In the genomic region with DNA sequence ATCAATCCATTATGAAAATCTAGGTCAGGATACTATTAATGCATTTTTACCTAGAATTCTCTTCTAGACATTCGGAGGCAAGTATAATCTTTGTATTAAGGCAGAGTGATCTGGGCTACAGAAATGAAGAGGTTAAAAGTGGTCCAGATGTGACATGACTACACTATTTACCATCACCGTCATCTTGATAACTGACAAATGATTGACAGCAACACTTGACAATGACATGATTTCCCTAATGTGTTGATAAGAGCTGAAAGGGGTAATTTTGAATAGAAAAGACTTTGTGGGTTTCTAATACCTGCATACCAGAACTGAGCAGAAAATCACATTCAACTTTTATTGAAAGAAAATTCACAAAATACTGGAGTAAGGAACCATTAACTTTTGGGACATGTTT, we compare ENCODE assay signal across 28 cellular contexts.
"Had no signal": no experiment of that assay in that cellular context is flagged by ENCODE, and none has a peak within 500 bp of the region (broad histone marks: within the 10 kb centered on the region; RNA-seq: fewer than 3 reads in every experiment).

No MANE protein-coding gene starts in this region.

- H3K36me3 Mint-ChIP-seq: stimulated activated effector memory CD8-positive, alpha-beta T cell treated with anti-CD3 and anti-CD28 coated beads, Interleukin-12 subunit alpha, Interleukin-12 subunit beta, amount 100 ng/mL, for 72 hours; stimulated activated memory B cell treated with anti-CD40 and anti-IgM and Interleukin-4, amounts not matched to agents 10 μg/mL and 1 μg/mL and 100 μg/mL, for 72 hours; stimulated activated naive B cell treated with anti-CD40 and anti-IgM and Interleukin-4, amounts not matched to agents 10 μg/mL and 1 μg/mL and 100 μg/mL, for 72 hours; type B pancreatic cell had no signal

- H3K36me3 ChIP-seq: stomach, suprapubic skin, thoracic aorta, thyroid gland, tibial artery, tibial nerve, transverse colon, upper lobe of left lung, upper lobe of right lung, uterus, vagina had no signal

- H3K4me1 Mint-ChIP-seq: stimulated activated effector memory CD8-positive, alpha-beta T cell treated with anti-CD3 and anti-CD28 coated beads, Interleukin-12 subunit alpha, Interleukin-12 subunit beta, amount 100 ng/mL, for 72 hours; stimulated activated memory B cell treated with anti-CD40 and anti-IgM and Interleukin-4, amounts not matched to agents 10 μg/mL and 1 μg/mL and 100 μg/mL, for 72 hours; stimulated activated naive B cell treated with anti-CD40 and anti-IgM and Interleukin-4, amounts not matched to agents 10 μg/mL and 1 μg/mL and 100 μg/mL, for 72 hours; stimulated activated naive CD8-positive, alpha-beta T cell treated with anti-CD3 and anti-CD28 coated beads, Interleukin-15, amount 100 ng/mL, for 72 hours had no signal

- H3K9me3 Mint-ChIP-seq: stimulated activated naive CD8-positive, alpha-beta T cell treated with anti-CD3 and anti-CD28 coated beads, Interleukin-15, amount 100 ng/mL, for 72 hours had no signal

- DNase-seq: stimulated activated CD4-positive, alpha-beta T cell treated with anti-CD3 and anti-CD28 coated beads, Interleukin-2, amount 100 ng/mL, for 48 hours; stimulated activated CD4-positive, alpha-beta T cell treated with anti-CD3 and anti-CD28 coated beads, Interleukin-4, amount 100 ng/mL, for 1 hour; stimulated activated CD4-positive, alpha-beta T cell treated with anti-CD3 and anti-CD28 coated beads, Interleukin-4, amount 100 ng/mL, for 24 hours; stimulated activated CD4-positive, alpha-beta T cell treated with anti-CD3 and anti-CD28 coated beads, Interleukin-4, amount 100 ng/mL, for 4 hours; stimulated activated CD8-positive, alpha-beta memory T cell treated with anti-CD3 and anti-CD28 coated beads, Interleukin-4, amount 100 ng/mL, for 48 hours; stimulated activated naive B cell treated with anti-CD40 and anti-IgM and Interleukin-4, amounts not matched to agents 10 μg/mL and 1 μg/mL and 100 μg/mL, for 72 hours; stimulated activated naive CD4-positive, alpha-beta T cell; stimulated activated naive CD4-positive, alpha-beta T cell treated with Interleukin-2 at 50 U/mL for 16 hours; stimulated activated naive CD8-positive, alpha-beta T cell treated with anti-CD3 and anti-CD28 coated beads, Interleukin-15, amount 100 ng/mL, for 72 hours; stimulated activated naive CD8-positive, alpha-beta T cell treated with anti-CD3 and anti-CD28 coated beads, Interleukin-15, Interleukin-2, amounts not matched to agents 100 U/mL and 50 U/mL, for 24 hours; stomach; substantia nigra; testis; thyroid gland; tibial artery; transverse colon; trophoblast cell; upper lobe of left lung; upper lobe of right lung; uterus had no signal

- H3K9me3 ChIP-seq: suprapubic skin, testis, thoracic aorta, thyroid gland, tibial artery, tibial nerve, transverse colon, upper lobe of left lung, upper lobe of right lung, uterus, vagina had no signal

- H3K27ac ChIP-seq: stomach, suprapubic skin, testis, thoracic aorta, thyroid gland, tibial artery, tibial nerve, transverse colon, upper lobe of left lung, upper lobe of right lung, uterus, vagina had no signal

- H3K4me3 Mint-ChIP-seq: stimulated activated effector memory CD8-positive, alpha-beta T cell treated with anti-CD3 and anti-CD28 coated beads, Interleukin-12 subunit alpha, Interleukin-12 subunit beta, amount 100 ng/mL, for 72 hours; stimulated activated memory B cell treated with anti-CD40 and anti-IgM and Interleukin-4, amounts not matched to agents 10 μg/mL and 1 μg/mL and 100 μg/mL, for 72 hours; stimulated activated naive B cell treated with anti-CD40 and anti-IgM and Interleukin-4, amounts not matched to agents 10 μg/mL and 1 μg/mL and 100 μg/mL, for 72 hours; stimulated activated naive CD8-positive, alpha-beta T cell treated with anti-CD3 and anti-CD28 coated beads, Interleukin-15, amount 100 ng/mL, for 72 hours; stimulated activated naive CD8-positive, alpha-beta T cell treated with anti-CD3 and anti-CD28 coated beads, Interleukin-15, Interleukin-2, amounts not matched to agents 100 ng/mL and 50 ng/mL, for 24 hours; type B pancreatic cell had no signal

- H3K4me1 ChIP-seq: stomach, suprapubic skin, testis, thyroid gland, tibial artery, tibial nerve, transverse colon, upper lobe of left lung, upper lobe of right lung, uterus, vagina had no signal

- ATAC-seq: stimulated activated effector memory CD8-positive, alpha-beta T cell treated with anti-CD3 and anti-CD28 coated beads, Interleukin-12 subunit alpha, Interleukin-12 subunit beta, amount 100 ng/mL, for 72 hours; stimulated activated memory B cell treated with anti-CD40 and anti-IgM and Interleukin-4, amounts not matched to agents 10 μg/mL and 1 μg/mL and 100 μg/mL, for 72 hours; stimulated activated naive B cell treated with anti-CD40 and anti-IgM and Interleukin-4, amounts not matched to agents 10 μg/mL and 1 μg/mL and 100 μg/mL, for 72 hours; stimulated activated naive CD8-positive, alpha-beta T cell treated with anti-CD3 and anti-CD28 coated beads, Interleukin-15, amount 100 ng/mL, for 72 hours; stimulated activated naive CD8-positive, alpha-beta T cell treated with anti-CD3 and anti-CD28 coated beads, Interleukin-15, Interleukin-2, amounts not matched to agents 100 U/mL and 50 U/mL, for 24 hours; upper lobe of right lung had no signal

- H3K27me3 ChIP-seq: stomach, suprapubic skin, testis, thyroid gland, tibial artery, tibial nerve, transverse colon, upper lobe of left lung, upper lobe of right lung, uterus, vagina had no signal

- H3K27me3 Mint-ChIP-seq: stimulated activated memory B cell treated with anti-CD40 and anti-IgM and Interleukin-4, amounts not matched to agents 10 μg/mL and 1 μg/mL and 100 μg/mL, for 72 hours; stimulated activated naive B cell treated with anti-CD40 and anti-IgM and Interleukin-4, amounts not matched to agents 10 μg/mL and 1 μg/mL and 100 μg/mL, for 72 hours; stimulated activated naive CD8-positive, alpha-beta T cell treated with anti-CD3 and anti-CD28 coated beads, Interleukin-15, amount 100 ng/mL, for 72 hours; stimulated activated naive CD8-positive, alpha-beta T cell treated with anti-CD3 and anti-CD28 coated beads, Interleukin-15, Interleukin-2, amounts not matched to agents 100 ng/mL and 50 ng/mL, for 24 hours had no signal

- H3K27ac Mint-ChIP-seq: stimulated activated effector memory CD8-positive, alpha-beta T cell treated with anti-CD3 and anti-CD28 coated beads, Interleukin-12 subunit alpha, Interleukin-12 subunit beta, amount 100 ng/mL, for 72 hours; stimulated activated memory B cell treated with anti-CD40 and anti-IgM and Interleukin-4, amounts not matched to agents 10 μg/mL and 1 μg/mL and 100 μg/mL, for 72 hours; stimulated activated naive B cell treated with anti-CD40 and anti-IgM and Interleukin-4, amounts not matched to agents 10 μg/mL and 1 μg/mL and 100 μg/mL, for 72 hours; stimulated activated naive CD8-positive, alpha-beta T cell treated with anti-CD3 and anti-CD28 coated beads, Interleukin-15, amount 100 ng/mL, for 72 hours; stimulated activated naive CD8-positive, alpha-beta T cell treated with anti-CD3 and anti-CD28 coated beads, Interleukin-15, Interleukin-2, amounts not matched to agents 100 ng/mL and 50 ng/mL, for 24 hours; type B pancreatic cell had no signal

- H3K4me3 ChIP-seq: stomach, suprapubic skin, testis, thoracic aorta, thyroid gland, tibial artery, tibial nerve, transverse colon, upper lobe of left lung, upper lobe of right lung, uterus, vagina had no signal
